In the genomic region with DNA sequence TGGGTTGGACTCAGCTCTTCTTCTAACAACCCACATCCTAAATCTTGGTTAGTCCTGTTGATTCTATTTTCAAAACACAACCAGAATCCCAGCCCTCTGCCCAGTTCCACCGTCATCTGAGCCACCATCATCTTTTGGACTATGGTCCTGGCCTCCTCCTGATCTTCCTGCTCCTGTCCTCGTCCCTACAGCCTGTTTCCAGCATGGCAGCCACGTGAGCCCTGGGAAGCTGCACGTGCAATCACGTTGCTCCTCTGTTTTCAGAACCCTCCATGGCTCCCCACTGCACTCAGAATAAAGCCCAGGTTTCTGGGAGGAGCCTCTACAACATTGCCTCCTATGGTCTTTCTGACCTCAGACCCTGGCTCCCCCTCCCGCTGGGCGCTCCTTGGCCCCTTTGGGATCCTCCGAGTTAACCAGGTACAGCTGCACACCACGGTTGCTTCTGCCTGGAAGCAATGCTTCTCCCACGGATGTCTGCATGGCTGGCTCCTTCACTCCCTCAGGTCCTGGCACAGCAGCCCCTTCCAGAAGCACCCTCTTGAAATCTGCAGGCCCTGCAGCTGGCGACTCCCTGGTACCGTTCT, we compare ENCODE assay signal across 19 cellular contexts.
"Had no signal": no experiment of that assay in that cellular context is flagged by ENCODE, and none has a peak within 500 bp of the region (broad histone marks: within the 10 kb centered on the region; RNA-seq: fewer than 3 reads in every experiment).

No MANE protein-coding gene starts in this region.

- H3K9me3 ChIP-seq: breast epithelium, left lung, right atrium auricular region, SK-N-SH had no signal

- H3K27ac ChIP-seq: breast epithelium, left lung, right atrium auricular region had no signal

- H3K9me3 Mint-ChIP-seq: activated CD8-positive, alpha-beta T cell treated with anti-CD3 and anti-CD28 coated beads for 36 hours; memory B cell; natural killer cell; stimulated activated naive CD8-positive, alpha-beta T cell treated with anti-CD3 and anti-CD28 coated beads, Interleukin-15, amount 100 ng/mL, for 72 hours; T-cell had no signal

- H3K4me1 ChIP-seq: breast epithelium, right atrium auricular region had no signal

- H3K27me3 Mint-ChIP-seq: activated CD8-positive, alpha-beta T cell treated with anti-CD3 and anti-CD28 coated beads for 36 hours; memory B cell; stimulated activated naive CD8-positive, alpha-beta T cell treated with anti-CD3 and anti-CD28 coated beads, Interleukin-15, amount 100 ng/mL, for 72 hours; T-cell had no signal

- H3K4me3 Mint-ChIP-seq: activated CD8-positive, alpha-beta T cell treated with anti-CD3 and anti-CD28 coated beads for 36 hours; natural killer cell; stimulated activated naive CD8-positive, alpha-beta T cell treated with anti-CD3 and anti-CD28 coated beads, Interleukin-15, amount 100 ng/mL, for 72 hours; T-cell had no signal

- H3K36me3 Mint-ChIP-seq: memory B cell, natural killer cell, T-cell had no signal

- H3K27me3 ChIP-seq: breast epithelium, left lung, right atrium auricular region had no signal

- H3K27ac Mint-ChIP-seq: activated CD8-positive, alpha-beta T cell treated with anti-CD3 and anti-CD28 coated beads for 36 hours; memory B cell; natural killer cell; progenitor cell of endocrine pancreas; T-cell had no signal

- ATAC-seq: activated CD8-positive, alpha-beta T cell treated with anti-CD3 and anti-CD28 coated beads for 36 hours; esophagus mucosa; left lung; natural killer cell; stimulated activated naive CD8-positive, alpha-beta T cell treated with anti-CD3 and anti-CD28 coated beads, Interleukin-15, amount 100 ng/mL, for 72 hours; T-cell had no signal

- H3K36me3 ChIP-seq: breast epithelium, right atrium auricular region had no signal

- H3K4me3 ChIP-seq: breast epithelium, left lung, right atrium auricular region had no signal

- DNase-seq: activated CD4-positive, alpha-beta T cell treated with anti-CD3 and anti-CD28 coated beads for 1 hour; activated CD8-positive, alpha-beta memory T cell treated with anti-CD3 and anti-CD28 coated beads, Interleukin-2, amount 50 U/mL, for 4 hours; activated CD8-positive, alpha-beta T cell treated with anti-CD3 and anti-CD28 coated beads for 36 hours; activated gamma-delta T cell; activated T-cell treated with anti-CD3 and anti-CD28 coated beads, Interleukin-2, amount 50 U/mL, for 48 hours; anterior cingulate cortex; hippocampal formation; natural killer cell; nucleus accumbens; SK-N-SH; small intestine; stimulated activated naive CD8-positive, alpha-beta T cell treated with anti-CD3 and anti-CD28 coated beads, Interleukin-15, amount 100 ng/mL, for 72 hours; T-cell had no signal
